In genomic region chr14:24213866-24214652, GRCh38 we compare ENCODE assay signal across 8 cellular contexts. TPM values are rescaled to one million over a fixed set of nuclear protein-coding genes. Genes with fewer than 3 reads are reported as not detected.
DNase-seq lines count a peak whose midpoint lies in the region; ATAC-seq, FAIRE-seq and TF ChIP-seq lines count a peak whose summit lies in the region.

No MANE protein-coding gene starts in this region.

- DNase-seq in activated CD4-positive, alpha-beta T cell treated with anti-CD3 and anti-CD28 coated beads for 36 hours: no peak
- DNase-seq in activated CD4-positive, alpha-beta T cell treated with anti-CD3 and anti-CD28 coated beads, Interleukin-2, amount 50 U/mL, for 4 hours: no peak
- DNase-seq in adrenal gland (peak in 1 of 7 donors; percentile 9), kidney (no peak), suprapubic skin (ENCODE audit: low spot score in 2 of 2) (no peak), ureter (ENCODE audit: low spot score) (no peak), NCI-H187 (lab: John Stamatoyannopoulos, UW) (no peak), HPDE6-E6E7 (ENCODE audit: extremely low spot score) (no peak)

- H3K27me3 Mint-ChIP-seq in activated CD4-positive, alpha-beta T cell treated with anti-CD3 and anti-CD28 coated beads for 36 hours: no peaks in the 10 kb centered on the region

- peaks cover 47% of the 10 kb centered on the region for H3K36me3 Mint-ChIP-seq in activated CD4-positive, alpha-beta T cell treated with anti-CD3 and anti-CD28 coated beads for 36 hours (ENCODE audit: low read depth)

- peak overlapping the region in 2 of 4 donors; percentile 35 to 67 for H3K4me3 ChIP-seq in adrenal gland
- peak overlapping the region; percentile 83 for H3K4me3 ChIP-seq in kidney (ENCODE audit: low read length in 2 of 2)
- peak overlapping the region; percentile 63 for H3K4me3 ChIP-seq in suprapubic skin

- H3K4me1 ChIP-seq in adrenal gland (replicated peaks in 1 of 2): peaks cover 17 to 25% of the 10 kb centered on the region in 2 donors
- H3K4me1 ChIP-seq in kidney (ENCODE audit: control insufficient read depth in 1 of 2, insufficient read depth in 1 of 2, low read depth in 1 of 2, low read length in 2 of 2): peaks cover 3 to 11% of the 10 kb centered on the region in 2 donors
- H3K4me1 ChIP-seq in suprapubic skin: peaks cover 35% of the 10 kb centered on the region

- intact Hi-C loops in activated CD4-positive, alpha-beta T cell treated with anti-CD3 and anti-CD28 coated beads for 36 hours (cut with DNase I, micrococcal nuclease): loop anchor here (1.0 to 2.0 kb wide), 14 partner anchors 18 to 228 kb away; partner anchors contain the start of genes DHRS1 (in 2 of the 2), GMPR2 (in 2 of the 2), NEDD8 (in 2 of the 2) and NOP9 (in 2 of the 2)
- intact Hi-C loops in adrenal gland (cut with DNase I) (no loop called here), kidney (cut with DNase I) (no loop called here)

- POLR2A ChIA-PET in activated CD4-positive, alpha-beta T cell treated with anti-CD3 and anti-CD28 coated beads for 36 hours (lab: Charles Lee): interaction anchor here (0.5 to 2.3 kb wide), 14 partner anchors 12 to 1343 kb away, joined by 3 to 18 read pairs (median 4); partner anchors contain the start of genes DCAF11, GMPR2, IPO4 and IRF9

- ATAC-seq in activated CD4-positive, alpha-beta T cell treated with anti-CD3 and anti-CD28 coated beads for 36 hours: no peak

- H3K4me3 Mint-ChIP-seq in activated CD4-positive, alpha-beta T cell treated with anti-CD3 and anti-CD28 coated beads for 36 hours: peak overlapping the region; percentile 94

- no peaks in the 10 kb centered on the region for H3K9me3 Mint-ChIP-seq in activated CD4-positive, alpha-beta T cell treated with anti-CD3 and anti-CD28 coated beads for 36 hours (ENCODE audit: low read depth)

- CTCF ChIA-PET in activated CD4-positive, alpha-beta T cell treated with anti-CD3 and anti-CD28 coated beads for 36 hours (lab: Charles Lee): interaction anchor here (0.5 to 3.8 kb wide), 17 partner anchors 14 to 202 kb away, joined by 3 to 44 read pairs (median 6); partner anchors contain the start of genes CIDEB, DHRS1, IPO4 and LTB4R

- H3K27me3 ChIP-seq in adrenal gland: no peaks in the 10 kb centered on the region
- no peaks in the 10 kb centered on the region for H3K27me3 ChIP-seq in suprapubic skin

- FAIRE-seq in kidney (lab: Jason Lieb, UNC): no peak

- TF ChIP-seq CTCF in adrenal gland (IDR thresholded peaks at IDR 0.05): no peak
- no peak for TF ChIP-seq CTCF in kidney (IDR thresholded peaks at IDR 0.05; ENCODE audit: borderline replicate concordance, extremely low read depth, insufficient read depth)
- TF ChIP-seq CTCF in suprapubic skin (IDR thresholded peaks at IDR 0.05): no peak

- H3K9ac ChIP-seq in kidney (ENCODE audit: low read length in 2 of 2): peak overlapping the region in 1 of 2 donors; percentile 93

- H3K27ac Mint-ChIP-seq in activated CD4-positive, alpha-beta T cell treated with anti-CD3 and anti-CD28 coated beads for 36 hours: peak overlapping the region; percentile 95

- peak overlapping the region; percentile 90 to 99 (median 97) for H3K27ac ChIP-seq in adrenal gland
- peak overlapping the region; percentile 91 to 92 for H3K27ac ChIP-seq in kidney (ENCODE audit: low read depth in 2 of 2, low read length in 2 of 2)
- H3K27ac ChIP-seq in suprapubic skin: peak overlapping the region; percentile 98

- WGBS in adrenal gland, 4 donors: 92 to 95% (median 94%) methylated on average over 7 of the region's 7 CpGs
- 89% methylated on average over 7 of the region's 7 CpGs for WGBS in suprapubic skin

- TF ChIP-seq EP300 in suprapubic skin (IDR thresholded peaks at IDR 0.05): no peak

- H3K36me3 ChIP-seq in adrenal gland (replicated peaks in 1 of 2): peaks cover 0 to 33% of the 10 kb centered on the region in 2 donors
- peaks cover 12 to 20% of the 10 kb centered on the region in 2 donors for H3K36me3 ChIP-seq in kidney (ENCODE audit: control insufficient read depth in 1 of 2, insufficient read depth in 2 of 2, low read length in 2 of 2)
- H3K36me3 ChIP-seq in suprapubic skin: peaks cover 29% of the 10 kb centered on the region

- no peak for TF ChIP-seq POLR2A in adrenal gland (IDR thresholded peaks at IDR 0.05)
- no peak for TF ChIP-seq POLR2A in suprapubic skin (IDR thresholded peaks at IDR 0.05)

- H3K4me1 Mint-ChIP-seq in activated CD4-positive, alpha-beta T cell treated with anti-CD3 and anti-CD28 coated beads for 36 hours: peaks cover 50% of the 10 kb centered on the region

- no peaks in the 10 kb centered on the region for H3K9me3 ChIP-seq in adrenal gland (replicated peaks in 1 of 3)
- H3K9me3 ChIP-seq in kidney (ENCODE audit: control insufficient read depth in 1 of 2, low read length in 2 of 2): no peaks in the 10 kb centered on the region
- no peaks in the 10 kb centered on the region for H3K9me3 ChIP-seq in suprapubic skin

RNA-seq across cellular contexts. Expression of gene CHMP4A, which starts 0.8 kb away (rescaled TPM):
- total RNA-seq in activated CD4-positive, alpha-beta T cell treated with anti-CD3 and anti-CD28 coated beads for 36 hours: 10 to 100 TPM; 48.8 to 73.0 TPM
- total RNA-seq in adrenal gland: 10 to 100 TPM; 32.9 to 68.6 (median 57.4) TPM
- 100 to 1,000 TPM in 2 of 3 donors, 10 to 100 TPM in 1; 71.1 to 118 (median 104) TPM for polyA plus RNA-seq in adrenal gland
- 65.1 TPM for total RNA-seq in kidney
- 72.2 TPM for polyA plus RNA-seq in kidney (ENCODE audit: insufficient read depth, low read depth, low replicate concordance)
- 10 to 100 TPM; 47.2 to 86.3 (median 63.6) TPM for total RNA-seq in suprapubic skin
- 58.6 TPM for total RNA-seq in ureter

RNA-seq across cellular contexts. Expression of gene MDP1, which starts 1.8 kb away (rescaled TPM):
- total RNA-seq in activated CD4-positive, alpha-beta T cell treated with anti-CD3 and anti-CD28 coated beads for 36 hours: 10 to 100 TPM in 1 of 2 experiments, 1 to 10 TPM in 1; 4.5 to 11.7 TPM
- total RNA-seq in adrenal gland (10 to 100 TPM; 20.3 to 53.7 (median 28.1) TPM), kidney (22.8 TPM), suprapubic skin (10 to 100 TPM; 10.9 to 18.2 (median 11.5) TPM), ureter (17.0 TPM)
- polyA plus RNA-seq in adrenal gland (10 to 100 TPM; 32.2 to 40.2 (median 39.4) TPM), kidney (ENCODE audit: insufficient read depth, low read depth, low replicate concordance) (55.4 TPM)

RNA-seq across cellular contexts. Expression of gene TSSK4, which starts 8.6 kb away (rescaled TPM):
- under 1 TPM; 0.14 to 0.30 TPM for total RNA-seq in activated CD4-positive, alpha-beta T cell treated with anti-CD3 and anti-CD28 coated beads for 36 hours
- under 1 TPM in 1 of 8 donors, not detected in 7; 0.46 TPM for total RNA-seq in adrenal gland
- under 1 TPM in 1 of 3 donors, not detected in 2; 0.07 TPM for polyA plus RNA-seq in adrenal gland
- total RNA-seq in kidney: 0.38 TPM
- polyA plus RNA-seq in kidney (ENCODE audit: insufficient read depth, low read depth, low replicate concordance): not detected
- not detected for total RNA-seq in suprapubic skin
- 2.1 TPM for total RNA-seq in ureter

RNA-seq across cellular contexts. Expression of gene NEDD8, which starts 18.1 kb away (rescaled TPM):
- 100 to 1,000 TPM; 187 to 217 TPM for total RNA-seq in activated CD4-positive, alpha-beta T cell treated with anti-CD3 and anti-CD28 coated beads for 36 hours
- total RNA-seq in adrenal gland (100 to 1,000 TPM; 154 to 376 (median 208) TPM), kidney (145 TPM), suprapubic skin (100 to 1,000 TPM in 3 of 4 donors, 10 to 100 TPM in 1; 54.7 to 137 (median 104) TPM), ureter (159 TPM)
- polyA plus RNA-seq in adrenal gland (100 to 1,000 TPM; 136 to 448 (median 215) TPM), kidney (ENCODE audit: insufficient read depth, low read depth, low replicate concordance) (439 TPM)

RNA-seq across cellular contexts. Expression of gene GMPR2, which starts 18.7 kb away (rescaled TPM):
- total RNA-seq in activated CD4-positive, alpha-beta T cell treated with anti-CD3 and anti-CD28 coated beads for 36 hours: 10 to 100 TPM; 56.7 to 59.6 TPM
- 100 to 1,000 TPM in 7 of 8 donors, 10 to 100 TPM in 1; 92.5 to 188 (median 133) TPM for total RNA-seq in adrenal gland
- polyA plus RNA-seq in adrenal gland: 100 to 1,000 TPM in 1 of 3 donors, 10 to 100 TPM in 2; 70.6 to 103 (median 98.0) TPM
- 75.0 TPM for total RNA-seq in kidney
- polyA plus RNA-seq in kidney (ENCODE audit: insufficient read depth, low read depth, low replicate concordance): 92.5 TPM
- total RNA-seq in suprapubic skin: 10 to 100 TPM; 25.4 to 49.7 (median 47.8) TPM
- 78.7 TPM for total RNA-seq in ureter

Comparison
In these comparisons a context has a peak if more than half of its experiments do, and no peak if none do; other contexts are left out.
1. intact Hi-C loops: an anchor here in activated CD4-positive, alpha-beta T cell treated with anti-CD3 and anti-CD28 coated beads for 36 hours (1.0 to 2.0 kb wide); none called in adrenal gland and kidney.